Comparison of ENCODE assay signal across 16 cellular contexts in genomic region chr18:79317718-79318117, GRCh38.
A peak's percentile ranks its signal among the peaks of the same experiment; 100 is the strongest.
DNase-seq lines count a peak whose midpoint lies in the region; ATAC-seq and TF ChIP-seq lines count a peak whose summit lies in the region.
"Had no signal": no experiment of that assay in that cellular context is flagged by ENCODE, and none has a peak within 500 bp of the region (broad histone marks: within the 10 kb centered on the region; RNA-seq: fewer than 3 reads in every experiment).

No MANE protein-coding gene starts in this region.

- peaks cover 2 to 3% of the 10 kb centered on the region in 2 donors for H3K9me3 Mint-ChIP-seq in activated T-cell treated with anti-CD3 and anti-CD28 coated beads, Interleukin-2, amount 50 U/mL, for 72 hours
- peaks cover 0 to 14% (median 6%) of the 10 kb centered on the region in 3 donors for H3K9me3 Mint-ChIP-seq in T-cell
- H3K9me3 Mint-ChIP-seq in stimulated activated effector memory CD8-positive, alpha-beta T cell treated with anti-CD3 and anti-CD28 coated beads, Interleukin-12 subunit alpha, Interleukin-12 subunit beta, amount 100 ng/mL, for 72 hours = peaks cover 4% of the 10 kb centered on the region

- H3K4me3 ChIP-seq in fibroblast of mammary gland (ENCODE audit: control insufficient read depth, low read depth, low read length) = no peak overlapping the region
- no peak overlapping the region for H3K4me3 ChIP-seq in lower lobe of right lung
- H3K4me3 ChIP-seq: A549, colonic mucosa, psoas muscle had no signal

- peaks cover 6 to 7% of the 10 kb centered on the region in 2 donors for H3K36me3 Mint-ChIP-seq in activated T-cell treated with anti-CD3 and anti-CD28 coated beads, Interleukin-2, amount 50 U/mL, for 72 hours (ENCODE audit: insufficient read depth in 2 of 2)
- H3K36me3 Mint-ChIP-seq in T-cell = peaks cover 59% of the 10 kb centered on the region
- no peaks in the 10 kb centered on the region for H3K36me3 Mint-ChIP-seq in stimulated activated effector memory CD8-positive, alpha-beta T cell treated with anti-CD3 and anti-CD28 coated beads, Interleukin-12 subunit alpha, Interleukin-12 subunit beta, amount 100 ng/mL, for 72 hours

- no peaks in the 10 kb centered on the region for H3K27me3 Mint-ChIP-seq in activated T-cell treated with anti-CD3 and anti-CD28 coated beads, Interleukin-2, amount 50 U/mL, for 72 hours (ENCODE audit: low read depth)
- H3K27me3 Mint-ChIP-seq in T-cell = no peaks in the 10 kb centered on the region
- H3K27me3 Mint-ChIP-seq: activated CD8-positive, alpha-beta memory T cell treated with anti-CD3 and anti-CD28 coated beads, Interleukin-2, amount 10 ng/mL, durations not matched to agents 7 days and 5 days had no signal

- intact Hi-C loops in lower lobe of right lung (cut with DNase I) = no loop called here

- H3K4me3 Mint-ChIP-seq in activated T-cell treated with anti-CD3 and anti-CD28 coated beads, Interleukin-2, amount 50 U/mL, for 72 hours = no peak overlapping the region
- peak overlapping the region in 1 of 3 donors; percentile 14 for H3K4me3 Mint-ChIP-seq in T-cell
- peak overlapping the region; percentile 28 for H3K4me3 Mint-ChIP-seq in stimulated activated effector memory CD8-positive, alpha-beta T cell treated with anti-CD3 and anti-CD28 coated beads, Interleukin-12 subunit alpha, Interleukin-12 subunit beta, amount 100 ng/mL, for 72 hours
- H3K4me3 Mint-ChIP-seq: activated CD8-positive, alpha-beta memory T cell treated with anti-CD3 and anti-CD28 coated beads, Interleukin-2, amount 10 ng/mL, durations not matched to agents 7 days and 5 days had no signal

- peak overlapping the region; percentile 52 for H3K27ac Mint-ChIP-seq in activated T-cell treated with anti-CD3 and anti-CD28 coated beads, Interleukin-2, amount 50 U/mL, for 72 hours
- peak overlapping the region; percentile 24 to 56 for H3K27ac Mint-ChIP-seq in T-cell
- peak overlapping the region; percentile 84 for H3K27ac Mint-ChIP-seq in stimulated activated effector memory CD8-positive, alpha-beta T cell treated with anti-CD3 and anti-CD28 coated beads, Interleukin-12 subunit alpha, Interleukin-12 subunit beta, amount 100 ng/mL, for 72 hours
- H3K27ac Mint-ChIP-seq: activated CD8-positive, alpha-beta memory T cell treated with anti-CD3 and anti-CD28 coated beads, Interleukin-2, amount 10 ng/mL, durations not matched to agents 7 days and 5 days had no signal

- peak; percentile 2 for TF ChIP-seq CTCF in fibroblast of mammary gland (conservative IDR thresholded peaks at IDR 0.05; ENCODE audit: control insufficient read depth, insufficient read depth, low read depth, low read length)
- TF ChIP-seq CTCF in lower lobe of right lung (IDR thresholded peaks at IDR 0.05) = no peak

- H3K4me1 Mint-ChIP-seq in activated T-cell treated with anti-CD3 and anti-CD28 coated beads, Interleukin-2, amount 50 U/mL, for 72 hours (ENCODE audit: low read depth) = peaks cover 11% of the 10 kb centered on the region
- peaks cover 22 to 28% (median 24%) of the 10 kb centered on the region in 3 donors for H3K4me1 Mint-ChIP-seq in T-cell
- H3K4me1 Mint-ChIP-seq in stimulated activated effector memory CD8-positive, alpha-beta T cell treated with anti-CD3 and anti-CD28 coated beads, Interleukin-12 subunit alpha, Interleukin-12 subunit beta, amount 100 ng/mL, for 72 hours = peaks cover 22% of the 10 kb centered on the region

- H3K27ac ChIP-seq in lower lobe of right lung = no peak overlapping the region
- H3K27ac ChIP-seq: A549, colonic mucosa, psoas muscle had no signal

- H3K27me3 ChIP-seq in lower lobe of right lung (ENCODE audit: low read depth) = no peaks in the 10 kb centered on the region
- H3K27me3 ChIP-seq: colonic mucosa had no signal

- H3K9me3 ChIP-seq in lower lobe of right lung = peaks cover 6% of the 10 kb centered on the region
- H3K9me3 ChIP-seq: A549, colonic mucosa, psoas muscle had no signal

- CTCF ChIA-PET in T-cell (lab: Charles Lee) = interaction anchor here in 1 of 2 donors (0.6 kb wide), 1 partner anchor 36 kb away, joined by 3 read pairs; no protein-coding TSS in a partner anchor

- H3K4me1 ChIP-seq in lower lobe of right lung = no peaks in the 10 kb centered on the region
- H3K4me1 ChIP-seq: A549, colonic mucosa, psoas muscle had no signal

- DNase-seq in activated T-cell treated with anti-CD3 and anti-CD28 coated beads, Interleukin-2, amount 50 U/mL, for 72 hours = no peak
- no peak for DNase-seq in activated T-cell treated with anti-CD3 and anti-CD28 coated beads, Interleukin-2, amount 50 U/mL, for 1 hour
- DNase-seq in T-cell = no peak
- no peak for DNase-seq in fibroblast of mammary gland (ENCODE audit: low read depth)
- no peak for DNase-seq in stimulated activated effector memory CD8-positive, alpha-beta T cell treated with anti-CD3 and anti-CD28 coated beads, Interleukin-12 subunit alpha, Interleukin-12 subunit beta, amount 100 ng/mL, for 72 hours (ENCODE audit: low spot score in 2 of 2)
- no peak for DNase-seq in NCI-H524 (lab: John Stamatoyannopoulos, UW)
- DNase-seq in activated naive CD4-positive, alpha-beta T cell (lab: John Stamatoyannopoulos, UW) = no peak
- no peak for DNase-seq in lower lobe of right lung
- DNase-seq: colonic mucosa, DMS 273 treated with DMSO at 0.1 percent for 48 hours, Karpas-422, NCI-H2107, psoas muscle, trophoblast cell had no signal

- ATAC-seq in activated T-cell treated with anti-CD3 and anti-CD28 coated beads, Interleukin-2, amount 50 U/mL, for 72 hours (replicated peaks in 1 of 2) = no peak
- ATAC-seq in T-cell (replicated peaks in 1 of 4) (no peak), lower lobe of right lung (no peak)
- ATAC-seq in stimulated activated effector memory CD8-positive, alpha-beta T cell treated with anti-CD3 and anti-CD28 coated beads, Interleukin-12 subunit alpha, Interleukin-12 subunit beta, amount 100 ng/mL, for 72 hours = no peak
- ATAC-seq: A549, psoas muscle had no signal

- peaks cover 3% of the 10 kb centered on the region for H3K36me3 ChIP-seq in lower lobe of right lung
- H3K36me3 ChIP-seq: colonic mucosa had no signal

- POLR2A ChIA-PET in T-cell (lab: Charles Lee) = no interaction called here
